ENCODE assay signal across 29 cellular contexts in the genomic region with DNA sequence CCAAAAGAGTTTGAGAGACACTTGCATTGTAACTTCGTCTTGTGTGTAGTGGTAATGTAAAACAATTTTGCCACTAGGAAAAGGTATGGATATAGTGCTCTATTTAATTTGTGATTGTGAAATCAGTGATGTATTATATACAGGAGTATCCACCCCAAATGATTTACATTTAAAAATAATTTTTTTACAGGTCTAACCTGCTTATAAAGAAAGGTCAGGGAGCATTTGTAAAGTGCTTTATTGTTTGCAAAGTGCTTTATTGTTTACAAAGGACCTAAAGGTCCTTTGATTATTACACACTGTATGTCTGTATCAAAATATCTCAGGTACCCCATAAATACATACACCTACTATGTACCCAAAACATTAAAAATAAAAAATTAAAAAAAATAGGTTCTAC.
"Had no signal": no experiment of that assay in that cellular context is flagged by ENCODE, and none has a peak within 500 bp of the region (broad histone marks: within the 10 kb centered on the region; RNA-seq: fewer than 3 reads in every experiment).

No MANE protein-coding gene starts in this region.

- H3K36me3 ChIP-seq: ascending aorta, cardiac muscle cell, WERI-Rb-1 had no signal

- H3K4me3 ChIP-seq: ascending aorta, cardiac muscle cell had no signal

- H3K4me1 ChIP-seq: ascending aorta had no signal

- H3K9me3 ChIP-seq: ascending aorta had no signal

- H3K27ac ChIP-seq: ascending aorta, cardiac muscle cell, WERI-Rb-1 had no signal

- ATAC-seq: activated CD4-positive, alpha-beta T cell treated with anti-CD3 and anti-CD28 coated beads for 36 hours; activated CD4-positive, CD25-positive, alpha-beta regulatory T cell treated with anti-CD3 and anti-CD28 coated beads, Interleukin-2, amount 50 U/mL, for 24 hours; activated CD8-positive, alpha-beta memory T cell treated with anti-CD3 and anti-CD28 coated beads, Interleukin-2, amount 10 ng/mL, durations not matched to agents 7 days and 5 days; activated CD8-positive, alpha-beta T cell treated with anti-CD3 and anti-CD28 coated beads, Interleukin-2, amount 10 ng/mL, durations not matched to agents 7 days and 5 days; activated naive CD8-positive, alpha-beta T cell treated with anti-CD3 and anti-CD28 coated beads, Interleukin-2, amount 50 U/mL, for 24 hours; WTC11 had no signal

- H3K27me3 ChIP-seq: ascending aorta, cardiac muscle cell had no signal

- DNase-seq: activated CD4-positive, alpha-beta memory T cell treated with anti-CD3 and anti-CD28 coated beads, Interleukin-2, amount 10 ng/mL, durations not matched to agents 7 days and 5 days; activated CD4-positive, alpha-beta T cell treated with anti-CD3 and anti-CD28 coated beads for 1 hour; activated CD4-positive, alpha-beta T cell treated with anti-CD3 and anti-CD28 coated beads for 36 hours; activated CD4-positive, alpha-beta T cell treated with anti-CD3 and anti-CD28 coated beads for 48 hours; activated CD4-positive, alpha-beta T cell treated with anti-CD3 and anti-CD28 coated beads, Interleukin-2, amount 10 ng/mL, durations not matched to agents 7 days and 5 days; activated CD4-positive, alpha-beta T cell treated with anti-CD3 and anti-CD28 coated beads, Interleukin-2, amount 50 U/mL, for 48 hours; activated CD4-positive, CD25-positive, alpha-beta regulatory T cell; activated CD8-positive, alpha-beta memory T cell treated with anti-CD3 and anti-CD28 coated beads for 24 hours; activated CD8-positive, alpha-beta memory T cell treated with anti-CD3 and anti-CD28 coated beads, Interleukin-2, amount 10 ng/mL, durations not matched to agents 7 days and 5 days; activated CD8-positive, alpha-beta memory T cell treated with anti-CD3 and anti-CD28 coated beads, Interleukin-2, amount 50 U/mL, for 48 hours; activated CD8-positive, alpha-beta T cell treated with anti-CD3 and anti-CD28 coated beads, Interleukin-2, amount 10 ng/mL, durations not matched to agents 7 days and 5 days; activated effector memory CD4-positive, alpha-beta T cell treated with Interleukin-2 at 50 U/mL for 16 hours; activated gamma-delta T cell; activated naive CD4-positive, alpha-beta T cell treated with anti-CD3 and anti-CD28 coated beads, Interleukin-2, amount 10 ng/mL, durations not matched to agents 7 days and 5 days; activated naive CD4-positive, alpha-beta T cell treated with Interleukin-2 at 50 U/mL for 16 hours; activated naive CD8-positive, alpha-beta T cell treated with anti-CD3 and anti-CD28 coated beads, Interleukin-2, amount 10 ng/mL, durations not matched to agents 7 days and 5 days; activated naive CD8-positive, alpha-beta T cell treated with anti-CD3 and anti-CD28 coated beads, Interleukin-2, amount 50 U/mL, for 24 hours; activated T-cell treated with anti-CD3 and anti-CD28 coated beads, Interleukin-2, amount 50 U/mL, for 24 hours; activated T-cell treated with anti-CD3 and anti-CD28 coated beads, Interleukin-2, amount 50 U/mL, for 48 hours; amygdala; anterior cingulate cortex; T-helper 1 cell; T-helper 2 cell; T-helper 9 cell; WERI-Rb-1 had no signal
